ENCODE assay signal across 8 cellular contexts in genomic region chr13:75760182-75760981, GRCh38.
DNase-seq lines count a peak whose midpoint lies in the region; TF ChIP-seq lines count a peak whose summit lies in the region.

No MANE protein-coding gene starts in this region.

- H3K14ac ChIP-seq in mesenchymal stem cell (ENCODE audit: low read length in 2 of 2), result no peak overlapping the region

- peak overlapping the region; percentile 82 for H3K9ac ChIP-seq in mesenchymal stem cell (ENCODE audit: low read length)

- no peak overlapping the region for H2BK15ac ChIP-seq in mesenchymal stem cell (ENCODE audit: low read depth, poor library complexity, severe bottlenecking)

- H3K36me3 ChIP-seq in mesenchymal stem cell (ENCODE audit: control insufficient read depth in 1 of 2, insufficient read depth in 2 of 2, low read depth in 1 of 2, low read length in 2 of 2), result peaks cover 0 to 10% of the 10 kb centered on the region in 2 experiments

- no peaks in the 10 kb centered on the region for H3K9me3 ChIP-seq in mesenchymal stem cell (ENCODE audit: control insufficient read depth, low read length)

- peak; percentile 12 for DNase-seq in GM13976 (ENCODE audit: low spot score)
- DNase-seq in HFFc6, result no peak
- peak; percentile 44 for DNase-seq in NCI-H2029 treated with DMSO at 0.1 percent for 48 hours (lab: John Stamatoyannopoulos, UW)
- DNase-seq in T47D (ENCODE audit: low read depth in 1 of 2, low spot score in 1 of 2), result peak; percentile 13 to 68
- no peak for DNase-seq in mesenchymal stem cell
- no peak for DNase-seq in COLO829 (ENCODE audit: low spot score)
- DNase-seq in NCI-H446 (lab: John Stamatoyannopoulos, UW), result no peak
- no peak for DNase-seq in globus pallidus (ENCODE audit: low spot score)

- no peak overlapping the region for H2BK12ac ChIP-seq in mesenchymal stem cell (ENCODE audit: low read length in 2 of 2)

- H3K18ac ChIP-seq in mesenchymal stem cell (ENCODE audit: low read depth in 1 of 2, low read length in 2 of 2), result no peak overlapping the region

- H3K9me3 Mint-ChIP-seq in HFFc6, result peaks cover 11% of the 10 kb centered on the region

- peaks cover 2% of the 10 kb centered on the region for H3K4me1 ChIP-seq in mesenchymal stem cell (ENCODE audit: control insufficient read depth, insufficient read depth, low read depth, low read length)

- H2AFZ ChIP-seq in mesenchymal stem cell (ENCODE audit: low read depth, low read length), result no peak overlapping the region

- peaks cover 90% of the 10 kb centered on the region for H3K4me1 Mint-ChIP-seq in HFFc6 (ENCODE audit: low read depth)

- no peak overlapping the region for H3K27ac ChIP-seq in mesenchymal stem cell (ENCODE audit: low read length, poor library complexity, severe bottlenecking)

- H2BK5ac ChIP-seq in mesenchymal stem cell (ENCODE audit: low read depth, low read length, poor library complexity, severe bottlenecking), result no peak overlapping the region

- H3K36me3 Mint-ChIP-seq in HFFc6 (ENCODE audit: low read depth), result peaks cover 72% of the 10 kb centered on the region

- WGBS in mesenchymal stem cell, result 90% methylated on average over 6 of the region's 9 CpGs

- no peaks in the 10 kb centered on the region for H3K27me3 ChIP-seq in mesenchymal stem cell (ENCODE audit: control insufficient read depth in 1 of 2, insufficient read depth in 1 of 2, low read length in 2 of 2)

- H3K79me1 ChIP-seq in mesenchymal stem cell (replicated peaks; ENCODE audit: low read length, poor library complexity, severe bottlenecking), result peaks cover 26% of the 10 kb centered on the region

- no peak overlapping the region for H2AK5ac ChIP-seq in mesenchymal stem cell (ENCODE audit: low read length, severe bottlenecking)

- in situ Hi-C loops in GM13976 (cut with MboI; ENCODE audit: low sequenced_read_pairs, unreplicated experiment) (no loop called here), T47D (cut with HindIII; ENCODE audit: low pct_unique_long_range_greater_than_20kb, low sequenced_read_pairs) (no loop called here)

- peak overlapping the region; percentile 9 for H4K8ac ChIP-seq in mesenchymal stem cell (ENCODE audit: low read length)

- peak overlapping the region; percentile 44; the same call in 1 of the 2 replicates for H3K4me3 Mint-ChIP-seq in HFFc6

- H3K27ac Mint-ChIP-seq in HFFc6, result peak overlapping the region; percentile 77

- H4K91ac ChIP-seq in mesenchymal stem cell (ENCODE audit: low read length), result no peak overlapping the region

- TF ChIP-seq CTCF in GM13976 (IDR thresholded peaks at IDR 0.05; ENCODE audit: borderline replicate concordance, control extremely low read depth, extremely low read depth, insufficient read depth, missing control alignments) (no peak), HFFc6 (IDR thresholded peaks at IDR 0.05) (no peak)

- no peak overlapping the region for H3K4me2 ChIP-seq in mesenchymal stem cell (ENCODE audit: low read length, poor library complexity, severe bottlenecking)

- no peak overlapping the region for H3K4ac ChIP-seq in mesenchymal stem cell (ENCODE audit: low read depth in 1 of 2, low read length in 2 of 2)

- no peak overlapping the region for H3K23ac ChIP-seq in mesenchymal stem cell (ENCODE audit: low read length in 2 of 2)

- H3K27me3 Mint-ChIP-seq in HFFc6 (ENCODE audit: insufficient read depth), result peaks cover 30% of the 10 kb centered on the region

- H3K4me3 ChIP-seq in mesenchymal stem cell (ENCODE audit: insufficient read depth in 1 of 2, low read depth in 1 of 2, low read length in 2 of 2), result peak overlapping the region in 1 of 2 experiments; percentile 70

- H2BK120ac ChIP-seq in mesenchymal stem cell (ENCODE audit: low read depth, low read length), result no peak overlapping the region

Comparison
In these comparisons a context has a peak if more than half of its experiments do, and no peak if none do; other contexts are left out.
1. DNase-seq: peak in GM13976 (single experiment), NCI-H2029 treated with DMSO at 0.1 percent for 48 hours (single experiment) and T47D (2 of 2); none in HFFc6 (single experiment), mesenchymal stem cell (single experiment), COLO829 (single experiment), NCI-H446 (0 of 2) and globus pallidus (single experiment).